Comparison of ENCODE assay signal across 16 cellular contexts in genomic region chr5:137122075-137122474, GRCh38.
A peak's percentile ranks its signal among the peaks of the same experiment; 100 is the strongest.
DNase-seq lines count a peak whose midpoint lies in the region; ATAC-seq, FAIRE-seq and TF ChIP-seq lines count a peak whose summit lies in the region.
"Had no signal": no experiment of that assay in that cellular context is flagged by ENCODE, and none has a peak within 500 bp of the region (broad histone marks: within the 10 kb centered on the region; RNA-seq: fewer than 3 reads in every experiment).

No MANE protein-coding gene starts in this region.

- no peak overlapping the region for H2BK15ac ChIP-seq in IMR-90 (ENCODE audit: low read depth, low read length)

- H2AFZ ChIP-seq in IMR-90 (replicated peaks; ENCODE audit: low read length, poor library complexity): no peak overlapping the region

- TF ChIP-seq CTCF in IMR-90 (conservative IDR thresholded peaks at IDR 0.05; ENCODE audit: low read depth, low read length): no peak
- TF ChIP-seq CTCF in testis (IDR thresholded peaks at IDR 0.05): no peak

- dilution Hi-C loops in IMR-90 (cut with HindIII; ENCODE audit: low sequenced_read_pairs, unreplicated experiment): no loop called here

- H4K20me1 ChIP-seq in IMR-90 (ENCODE audit: insufficient read depth, low read length): no peaks in the 10 kb centered on the region

- H3K27ac ChIP-seq in IMR-90 (ENCODE audit: insufficient read depth, low read length) (no peak overlapping the region), testis (no peak overlapping the region)
- H3K27ac ChIP-seq: C4-2B, sigmoid colon had no signal

- no peak overlapping the region for H4K5ac ChIP-seq in IMR-90 (ENCODE audit: low read depth, low read length)

- H3K18ac ChIP-seq in IMR-90 (ENCODE audit: low read depth, low read length): no peak overlapping the region

- H3K56ac ChIP-seq in IMR-90 (ENCODE audit: extremely low read depth, insufficient read depth, low read length): no peak overlapping the region

- H3K9me3 ChIP-seq in IMR-90 (ENCODE audit: control insufficient read depth, insufficient read depth, low read length) (no peaks in the 10 kb centered on the region), testis (no peaks in the 10 kb centered on the region)
- H3K9me3 ChIP-seq: sigmoid colon had no signal

- TF ChIP-seq RAD21 in IMR-90 (IDR thresholded peaks at IDR 0.05; ENCODE audit: low read length): no peak

- no CpG with 5 or more reads among the region's 3 CpGs for WGBS in IMR-90 (ENCODE audit: extremely low coverage in 2 of 2, insufficient read length in 1 of 2), 2 experiments
- 46 to 73% methylated on average over 3 of the region's 3 CpGs for WGBS in testis, 2 donors

- H4K8ac ChIP-seq in IMR-90 (ENCODE audit: low read depth in 2 of 2, low read length in 2 of 2): no peak overlapping the region

- H3K27me3 ChIP-seq in IMR-90 (ENCODE audit: control insufficient read depth, insufficient read depth, low read length) (no peaks in the 10 kb centered on the region), testis (no peaks in the 10 kb centered on the region)
- H3K27me3 ChIP-seq: sigmoid colon had no signal

- TF ChIP-seq POLR2A in IMR-90 (IDR thresholded peaks at IDR 0.05; ENCODE audit: low read depth, low read length) (no peak), testis (IDR thresholded peaks at IDR 0.05) (no peak)

- no peak overlapping the region for H2BK5ac ChIP-seq in IMR-90 (ENCODE audit: low read depth, low read length, poor library complexity, severe bottlenecking)

- H3K4me3 ChIP-seq in IMR-90 (ENCODE audit: insufficient read depth, low read depth, low read length) (no peak overlapping the region), testis (no peak overlapping the region)
- H3K4me3 ChIP-seq: sigmoid colon had no signal

- POLR2A ChIA-PET in IMR-90 (lab: Charles Lee; ENCODE audit: unreplicated experiment): no interaction called here

- H3K36me3 ChIP-seq in IMR-90 (ENCODE audit: control insufficient read depth, insufficient read depth, low read length) (no peaks in the 10 kb centered on the region), testis (ENCODE audit: low read depth, missing control alignments) (no peaks in the 10 kb centered on the region)
- H3K36me3 ChIP-seq: sigmoid colon had no signal

- H3K9ac ChIP-seq in IMR-90 (ENCODE audit: low read depth, low read length): no peak overlapping the region

- no peaks in the 10 kb centered on the region for H3K9me1 ChIP-seq in IMR-90 (ENCODE audit: insufficient read depth, low read length)

- H2BK20ac ChIP-seq in IMR-90 (ENCODE audit: low read depth, low read length): no peak overlapping the region

- no peak overlapping the region for H2BK120ac ChIP-seq in IMR-90 (ENCODE audit: low read depth, low read length)

- H3K79me1 ChIP-seq in IMR-90 (ENCODE audit: low read depth in 1 of 2, low read length in 2 of 2): no peaks in the 10 kb centered on the region

- no TSS peak for BruUV-seq in IMR-90 (replicated peaks; lab: Mats Ljungman, UMichigan)

- ATAC-seq in IMR-90 (ENCODE audit: low read depth) (peak; percentile 21), HG03108 (IDR thresholded peaks at IDR 0.05; ENCODE audit: unreplicated experiment) (no peak), GM21576 (IDR thresholded peaks at IDR 0.05; ENCODE audit: unreplicated experiment) (no peak)
- ATAC-seq: T-helper 17 cell had no signal

- H3K4me1 ChIP-seq in IMR-90 (ENCODE audit: control insufficient read depth, insufficient read depth, low read length) (no peaks in the 10 kb centered on the region), testis (no peaks in the 10 kb centered on the region)

- H3K4me2 ChIP-seq in IMR-90 (ENCODE audit: low read depth, low read length): no peak overlapping the region

- peak; percentile 90 for FAIRE-seq in islet of Langerhans (lab: Jason Lieb, UNC)

- intact Hi-C loops in IMR-90 (cut with micrococcal nuclease): no loop called here
- intact Hi-C loops in testis (cut with DNase I; ENCODE audit: low total_unique reads): no loop called here

- no peak overlapping the region for H2AK5ac ChIP-seq in IMR-90 (ENCODE audit: low read depth, low read length)

- H4K91ac ChIP-seq in IMR-90 (ENCODE audit: insufficient read depth, low read depth, low read length): no peak overlapping the region

- no peak overlapping the region for H3K14ac ChIP-seq in IMR-90 (replicated peaks; ENCODE audit: low read depth, low read length)

- H3K4ac ChIP-seq in IMR-90 (ENCODE audit: low read depth, low read length): no peak overlapping the region

- DNase-seq in NCI-H2029 (lab: John Stamatoyannopoulos, UW) (peak; percentile 19), NCI-H2029 treated with DMSO at 0.1 percent for 48 hours (lab: John Stamatoyannopoulos, UW) (no peak), IMR-90 (peak; percentile 34), astrocyte of the hippocampus (ENCODE audit: low read depth, low spot score) (peak; percentile 34), testis (no peak)
- DNase-seq: activated CD4-positive, alpha-beta T cell treated with anti-CD3 and anti-CD28 coated beads, Interleukin-2, amount 10 ng/mL, durations not matched to agents 7 days and 5 days; foreskin fibroblast; kidney glomerular epithelial cell; mammary epithelial cell; naive B cell; sigmoid colon; T-helper 17 cell had no signal

- H2AK9ac ChIP-seq in IMR-90 (replicated peaks; ENCODE audit: low read depth, low read length, poor library complexity): no peak overlapping the region

- in situ Hi-C loops in IMR-90 (cut with MboI; ENCODE audit: low sequenced_read_pairs): no loop called here

- no peak overlapping the region for H3K23ac ChIP-seq in IMR-90 (ENCODE audit: low read depth, low read length)

- CTCF ChIA-PET in IMR-90 (lab: Yijun Ruan, JAX): no interaction called here

TF ChIP-seq in IMR-90, 13 proteins besides CTCF, POLR2A, EP300 and RAD21:
- TF ChIP-seq MXI1 (IDR thresholded peaks at IDR 0.05; ENCODE audit: borderline replicate concordance, low read depth, low read length) (no peak), SMC3 (IDR thresholded peaks at IDR 0.05; ENCODE audit: low read depth, low read length) (no peak), ELK1 (IDR thresholded peaks at IDR 0.05; ENCODE audit: borderline replicate concordance, low read depth, low read length) (no peak), RFX5 (IDR thresholded peaks at IDR 0.05; ENCODE audit: low read depth, low read length) (no peak), CEBPB (IDR thresholded peaks at IDR 0.05; ENCODE audit: low read depth, low read length) (no peak), FOS (IDR thresholded peaks at IDR 0.05; ENCODE audit: low read depth, low read length) (no peak), MAFK (IDR thresholded peaks at IDR 0.05; ENCODE audit: low read depth, low read length) (no peak), CHD1 (IDR thresholded peaks at IDR 0.05; ENCODE audit: low read depth, low read length) (no peak), RCOR1 (IDR thresholded peaks at IDR 0.05; ENCODE audit: insufficient replicate concordance, low read length) (no peak), NFE2L2 (IDR thresholded peaks at IDR 0.05; ENCODE audit: low read depth, low read length) (no peak), BHLHE40 (IDR thresholded peaks at IDR 0.05; ENCODE audit: low read depth, low read length) (no peak), MAZ (IDR thresholded peaks at IDR 0.05; ENCODE audit: borderline replicate concordance, low read depth, low read length) (no peak)
- TF ChIP-seq, protein P1, sequence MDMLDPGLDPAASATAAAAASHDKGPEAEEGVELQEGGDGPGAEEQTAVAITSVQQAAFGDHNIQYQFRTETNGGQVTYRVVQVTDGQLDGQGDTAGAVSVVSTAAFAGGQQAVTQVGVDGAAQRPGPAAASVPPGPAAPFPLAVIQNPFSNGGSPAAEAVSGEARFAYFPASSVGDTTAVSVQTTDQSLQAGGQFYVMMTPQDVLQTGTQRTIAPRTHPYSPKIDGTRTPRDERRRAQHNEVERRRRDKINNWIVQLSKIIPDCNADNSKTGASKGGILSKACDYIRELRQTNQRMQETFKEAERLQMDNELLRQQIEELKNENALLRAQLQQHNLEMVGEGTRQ (IDR thresholded peaks at IDR 0.05; ENCODE audit: low read depth, low read length): no peak

Comparison
In these comparisons a context has a peak if more than half of its experiments do, and no peak if none do; other contexts are left out.
1. DNase-seq: peak in NCI-H2029 (single experiment), IMR-90 (single experiment) and astrocyte of the hippocampus (single experiment); none in NCI-H2029 treated with DMSO at 0.1 percent for 48 hours (single experiment) and testis (single experiment).